In the genomic region with DNA sequence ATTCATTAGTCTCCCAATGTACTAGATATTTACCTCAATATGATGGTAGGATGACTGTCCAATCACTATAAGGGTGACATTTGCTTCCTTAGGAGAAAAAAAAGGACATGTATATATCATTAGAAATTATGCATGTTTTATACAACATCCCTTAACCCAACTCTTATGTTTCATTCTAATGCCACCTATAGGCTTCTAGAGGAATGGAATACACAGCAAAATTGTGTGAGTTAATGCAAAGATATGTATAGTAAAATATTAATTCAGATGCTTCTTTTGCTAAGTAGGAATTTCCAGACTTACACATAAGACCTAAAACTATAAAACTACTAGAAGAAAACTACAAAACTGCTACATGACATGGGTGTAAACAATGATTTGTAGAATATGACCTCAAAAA, we compare ENCODE assay signal across 8 cellular contexts. TPM values are rescaled to one million over a fixed set of nuclear protein-coding genes. Genes with fewer than 3 reads are reported as not detected.
DNase-seq lines count a peak whose midpoint lies in the region; FAIRE-seq and TF ChIP-seq lines count a peak whose summit lies in the region.

No MANE protein-coding gene starts in this region.

- CTCF ChIA-PET in HEK293 (lab: Yijun Ruan, JAX), result interaction anchor here (0.6 to 1.0 kb wide), 6 partner anchors 11 to 301 kb away, joined by 3 to 4 read pairs (median 3); a partner anchor contains a TSS

- no peak for TF ChIP-seq POLR2A in GM12891 (IDR thresholded peaks at IDR 0.05; ENCODE audit: low read depth, low read length)

- H3K4me1 ChIP-seq in BE2C, result no peaks in the 10 kb centered on the region
- H3K4me1 ChIP-seq in HEK293 (ENCODE audit: control insufficient read depth, insufficient read depth, low read length), result no peaks in the 10 kb centered on the region

- POLR2A ChIA-PET in HEK293 (lab: Yijun Ruan, JAX), result no interaction called here

- H3K36me3 ChIP-seq in BE2C, result no peaks in the 10 kb centered on the region
- peaks cover 18 to 36% of the 10 kb centered on the region in 2 experiments for H3K36me3 ChIP-seq in HEK293 (ENCODE audit: control insufficient read depth in 2 of 2, insufficient read depth in 1 of 2, low read length in 2 of 2)

- DNase-seq in BE2C, result no peak
- peak; percentile 60 for DNase-seq in SK-MEL-5 (ENCODE audit: low read depth, low spot score)
- peak; percentile 17 for DNase-seq in germinal center (ENCODE audit: low spot score)
- no peak for DNase-seq in GM12891 (ENCODE audit: insufficient read length, low spot score)
- no peak for DNase-seq in activated CD4-positive, alpha-beta T cell treated with anti-CD3 and anti-CD28 coated beads, Interleukin-2, amount 50 U/mL, for 4 hours
- DNase-seq in GM19239 (ENCODE audit: insufficient read length, low spot score), result no peak
- DNase-seq in NCI-H128 (lab: John Stamatoyannopoulos, UW; ENCODE audit: unreplicated experiment), result no peak

- in situ Hi-C loops in SK-MEL-5 (cut with HindIII; ENCODE audit: low pct_unique_long_range_greater_than_20kb, low sequenced_read_pairs), result no loop called here

- H3K9me3 ChIP-seq in BE2C, result no peaks in the 10 kb centered on the region
- no peaks in the 10 kb centered on the region for H3K9me3 ChIP-seq in HEK293 (ENCODE audit: control insufficient read depth, insufficient read depth, low read depth, low read length)

- peak; percentile 50 for TF ChIP-seq CTCF in BE2C (IDR thresholded peaks at IDR 0.05; ENCODE audit: low read depth, low read length)
- no peak for TF ChIP-seq CTCF in HEK293 (tag by site-specific recombination; IDR thresholded peaks at IDR 0.05)

- H3K4me3 ChIP-seq in BE2C (ENCODE audit: low read depth, low read length) (no peak overlapping the region), HEK293 (ENCODE audit: low read depth, low read length) (no peak overlapping the region)

- no peak overlapping the region for H3K27ac ChIP-seq in HEK293 (ENCODE audit: extremely low read depth, low read depth, low read length)

- H3K27me3 ChIP-seq in BE2C, result no peaks in the 10 kb centered on the region

- FAIRE-seq in GM12891 (lab: Jason Lieb, UNC) (no peak), GM19239 (lab: Jason Lieb, UNC) (no peak)

TF ChIP-seq in HEK293, 187 proteins besides CTCF, POLR2A, EP300 and RAD21:
- TF ChIP-seq ZNF654 (tag by site-specific recombination; IDR thresholded peaks at IDR 0.05; ENCODE audit: low read depth) (peak; percentile 38), ZNF416 (tag by site-specific recombination; IDR thresholded peaks at IDR 0.05) (no peak)

TF ChIP-seq in GM12891, 5 proteins besides CTCF, POLR2A, EP300 and RAD21:
- TF ChIP-seq POU2F2 (IDR thresholded peaks at IDR 0.05; ENCODE audit: low read depth, low read length) (no peak), PAX5 (IDR thresholded peaks at IDR 0.05; ENCODE audit: insufficient read depth, low read length, severe bottlenecking) (no peak)

RNA-seq across cellular contexts. Expression of a gene that starts 3.5 kb away (rescaled TPM):
- polyA plus RNA-seq in BE2C (2012; ENCODE audit: insufficient read depth, insufficient read length, low read depth), result 2.5 TPM
- total RNA-seq in SK-MEL-5 (2014; rRNA removed; shearing (Covaris generic)), result 17.6 and 22.1 TPM in 2 replicates
- 9.0 and 11.0 TPM in 2 replicates for polyA plus RNA-seq in SK-MEL-5 (2015; cell fraction: cytosol; rRNA removed)
- 0.92 and 1.9 TPM in 2 replicates for polyA plus RNA-seq in SK-MEL-5 (2015; cell fraction: nucleus; rRNA removed)
- 0.82 TPM for polyA plus RNA-seq in GM12891 (2012; ENCODE audit: low read depth, missing spikeins)

RNA-seq across cellular contexts. Expression of a gene that starts 32.0 kb away (rescaled TPM):
- 0.83 TPM for polyA plus RNA-seq in BE2C (2012; ENCODE audit: insufficient read depth, insufficient read length, low read depth)
- 12.1 and 13.1 TPM in 2 replicates for total RNA-seq in SK-MEL-5 (2014; rRNA removed; shearing (Covaris generic))
- 8.0 and 11.4 TPM in 2 replicates for polyA plus RNA-seq in SK-MEL-5 (2015; cell fraction: cytosol; rRNA removed)
- polyA plus RNA-seq in SK-MEL-5 (2015; cell fraction: nucleus; rRNA removed), result 17.2 and 17.6 TPM in 2 replicates
- 0.19 TPM for polyA plus RNA-seq in GM12891 (2012; ENCODE audit: low read depth, missing spikeins)

Comparison
In these comparisons a context has a peak if more than half of its experiments do, and no peak if none do; other contexts are left out.
1. DNase-seq: peak in SK-MEL-5 (single experiment) and germinal center (single experiment); none in BE2C (single experiment), GM12891 (single experiment), activated CD4-positive, alpha-beta T cell treated with anti-CD3 and anti-CD28 coated beads, Interleukin-2, amount 50 U/mL, for 4 hours (0 of 2), GM19239 (single experiment) and NCI-H128 (single experiment).